23 cellular contexts compared by ENCODE assay signal in the genomic region with DNA sequence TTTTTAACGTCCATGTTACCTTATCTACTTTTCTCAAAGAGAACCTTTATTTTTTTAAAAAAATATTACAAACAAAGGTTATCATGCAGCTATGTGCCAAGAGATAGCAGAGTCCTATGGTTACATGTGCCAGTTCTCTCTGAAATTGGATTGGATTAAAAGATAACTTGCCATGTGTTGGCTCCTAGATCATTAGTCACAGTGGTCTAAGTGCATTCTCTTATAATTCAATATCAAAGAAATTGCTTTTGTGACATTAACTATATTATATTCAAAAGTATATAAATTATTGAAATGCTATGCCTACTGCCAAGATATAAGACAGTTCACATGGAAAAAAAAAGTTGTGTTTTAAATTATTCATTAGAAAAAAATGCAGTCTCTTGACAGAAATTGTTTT.
DNase-seq lines count a peak whose midpoint lies in the region; ATAC-seq, FAIRE-seq and TF ChIP-seq lines count a peak whose summit lies in the region.
"Had no signal": no experiment of that assay in that cellular context is flagged by ENCODE, and none has a peak within 500 bp of the region (broad histone marks: within the 10 kb centered on the region; RNA-seq: fewer than 3 reads in every experiment).

No MANE protein-coding gene starts in this region.

- no peak for TF ChIP-seq CTCF in pancreas (IDR thresholded peaks at IDR 0.05)

- H3K27ac ChIP-seq in GM23248 = no peak overlapping the region
- no peak overlapping the region for H3K27ac ChIP-seq in pancreas

- no peak for FAIRE-seq in pancreas (lab: Jason Lieb, UNC)
- FAIRE-seq: G401.6, GM12891, GM19239, H54, HepG2 had no signal

- H3K36me3 ChIP-seq in GM23248 (ENCODE audit: low read depth) (no peaks in the 10 kb centered on the region), pancreas (no peaks in the 10 kb centered on the region)
- H3K36me3 ChIP-seq: BE2C had no signal

- H3K27ac Mint-ChIP-seq in T-helper 17 cell = no peak overlapping the region
- H3K27ac Mint-ChIP-seq: CD4-positive, CD25-positive, alpha-beta regulatory T cell; CD8-positive, alpha-beta memory T cell; GM23338; IgD-negative memory B cell had no signal

- no peaks in the 10 kb centered on the region for H3K9me3 ChIP-seq in GM23248 (ENCODE audit: low read depth)
- H3K9me3 ChIP-seq in pancreas = no peaks in the 10 kb centered on the region
- no peaks in the 10 kb centered on the region for H3K9me3 ChIP-seq in T-helper 17 cell (ENCODE audit: control insufficient read depth, low read length, poor library complexity, severe bottlenecking)
- H3K9me3 ChIP-seq: BE2C had no signal

- H3K4me3 Mint-ChIP-seq in T-helper 17 cell = no peak overlapping the region
- H3K4me3 Mint-ChIP-seq: CD4-positive, CD25-positive, alpha-beta regulatory T cell; CD8-positive, alpha-beta memory T cell; GM23338; IgD-negative memory B cell had no signal

- H3K27me3 ChIP-seq in GM23248 (replicated peaks; ENCODE audit: insufficient read depth) = no peaks in the 10 kb centered on the region
- H3K27me3 ChIP-seq in pancreas = no peaks in the 10 kb centered on the region
- H3K27me3 ChIP-seq: BE2C had no signal

- no peaks in the 10 kb centered on the region for H4K20me1 ChIP-seq in GM23248 (ENCODE audit: insufficient read depth)

- no peak overlapping the region for H3K4me2 ChIP-seq in GM23248 (ENCODE audit: unreplicated experiment)
- H3K4me2 ChIP-seq: GM23338 had no signal

- ATAC-seq in SK-N-SH treated with all-trans-retinoic acid at 6 μM for 48 hours = peak; percentile 67; the same call in 2 of the 3 replicates
- peak in 3 of 4 donors; percentile 27 to 70 (median 62) for ATAC-seq in pancreas
- no peak for ATAC-seq in HG02884 (IDR thresholded peaks at IDR 0.05; ENCODE audit: unreplicated experiment)
- no peak for ATAC-seq in T-helper 17 cell
- ATAC-seq: GM23338, HepG2 had no signal

- 93% methylated on average over 1 of the region's 1 CpG for WGBS in GM23248 (ENCODE audit: low coverage in 1 of 2, low lambda C conversion rate in 2 of 2, missing lambda C conversion rate in 2 of 2), 2 experiments
- 10 to 11% methylated on average over 1 of the region's 1 CpG for WGBS in pancreas, 2 donors

- H3K4me3 ChIP-seq in GM23248 (no peak overlapping the region), pancreas (no peak overlapping the region)
- H3K4me3 ChIP-seq: GM23338 had no signal

- in situ Hi-C loops in GM23248 (cut with MboI) = no loop called here

- no peaks in the 10 kb centered on the region for H3K4me1 Mint-ChIP-seq in T-helper 17 cell
- H3K4me1 Mint-ChIP-seq: CD4-positive, CD25-positive, alpha-beta regulatory T cell; CD8-positive, alpha-beta memory T cell; GM23338; IgD-negative memory B cell had no signal

- H3F3A ChIP-seq in GM23248 (ENCODE audit: insufficient read depth) = no peaks in the 10 kb centered on the region

- H3K4me1 ChIP-seq in GM23248 (ENCODE audit: insufficient read depth) (no peaks in the 10 kb centered on the region), pancreas (peaks cover 0 to 21% (median 20%) of the 10 kb centered on the region in 3 donors)
- H3K4me1 ChIP-seq: BE2C had no signal

- no peaks in the 10 kb centered on the region for H3K79me2 ChIP-seq in GM23248 (ENCODE audit: insufficient read depth)

- H3K9me2 ChIP-seq in GM23248 (ENCODE audit: insufficient read depth) = no peaks in the 10 kb centered on the region

- H3K36me3 Mint-ChIP-seq in T-helper 17 cell (ENCODE audit: low read depth) = no peaks in the 10 kb centered on the region
- H3K36me3 Mint-ChIP-seq: CD4-positive, CD25-positive, alpha-beta regulatory T cell; CD8-positive, alpha-beta memory T cell; IgD-negative memory B cell had no signal

- DNase-seq in GM23248 (peak; percentile 3), NCI-H82 treated with DMSO at 0.1 percent for 48 hours (lab: John Stamatoyannopoulos, UW; ENCODE audit: unreplicated experiment) (peak; percentile 23), pancreas (no peak), T-helper 17 cell (no peak)
- no peak for DNase-seq in stimulated activated CD4-positive, alpha-beta T cell treated with anti-CD3 and anti-CD28 coated beads, Interleukin-4, amount 100 ng/mL, for 1 hour
- DNase-seq: BE2C; CD4-positive, CD25-positive, alpha-beta regulatory T cell; CD8-positive, alpha-beta memory T cell; COR-L47; DMS 273 treated with DMSO at 0.1 percent for 48 hours; DMS53; DND-41; EL; HCEC 1CT had no signal

- no peaks in the 10 kb centered on the region for H3K27me3 Mint-ChIP-seq in T-helper 17 cell
- H3K27me3 Mint-ChIP-seq: CD4-positive, CD25-positive, alpha-beta regulatory T cell; CD8-positive, alpha-beta memory T cell; IgD-negative memory B cell had no signal

- no peak overlapping the region for H3K9ac ChIP-seq in GM23248

- H2AFZ ChIP-seq in GM23248 = no peak overlapping the region
- H2AFZ ChIP-seq: GM23338 had no signal

- intact Hi-C loops in pancreas (cut with DNase I) = no loop called here

TF ChIP-seq in SK-N-SH treated with all-trans-retinoic acid at 6 μM for 48 hours, 23 proteins besides CTCF, POLR2A, EP300 and RAD21 (continues in another document):
- TF ChIP-seq ZC3H10 (CRISPR knock-in tag; IDR thresholded peaks at IDR 0.05) (peak; percentile 9; the same call in 1 of the 2 replicates), BACH2 (CRISPR knock-in tag; IDR thresholded peaks at IDR 0.05; ENCODE audit: borderline replicate concordance) (no peak), TSHZ2 (CRISPR knock-in tag; IDR thresholded peaks at IDR 0.05) (peak; percentile 91), ARNTL (CRISPR knock-in tag; IDR thresholded peaks at IDR 0.05; ENCODE audit: borderline replicate concordance, low read depth) (no peak; the same call in 1 of the 2 replicates), SNAI2 (CRISPR knock-in tag; IDR thresholded peaks at IDR 0.05) (no peak), ESRRG (CRISPR knock-in tag; IDR thresholded peaks at IDR 0.05) (peak; percentile 85), PPARA (CRISPR knock-in tag; IDR thresholded peaks at IDR 0.05; ENCODE audit: borderline replicate concordance) (no peak), TCF4 (CRISPR knock-in tag; IDR thresholded peaks at IDR 0.05; ENCODE audit: borderline replicate concordance) (peak; percentile 87), ZFP30 (CRISPR knock-in tag; IDR thresholded peaks at IDR 0.05) (no peak), CSRNP3 (CRISPR knock-in tag; IDR thresholded peaks at IDR 0.05) (peak; percentile 82; the same call in 1 of the 2 replicates), ZNF70 (CRISPR knock-in tag; IDR thresholded peaks at IDR 0.05) (no peak), PATZ1 (CRISPR knock-in tag; IDR thresholded peaks at IDR 0.05; ENCODE audit: borderline replicate concordance) (peak; percentile 64; the same call in 1 of the 2 replicates)

Comparison
In these comparisons a context has a peak if more than half of its experiments do, and no peak if none do; other contexts are left out.
1. DNase-seq: peak in GM23248 (single experiment) and NCI-H82 treated with DMSO at 0.1 percent for 48 hours (single experiment); none in pancreas (0 of 6), T-helper 17 cell (0 of 3) and stimulated activated CD4-positive, alpha-beta T cell treated with anti-CD3 and anti-CD28 coated beads, Interleukin-4, amount 100 ng/mL, for 1 hour (single experiment).
2. ATAC-seq: peak in SK-N-SH treated with all-trans-retinoic acid at 6 μM for 48 hours (single experiment) and pancreas (3 of 4); none in HG02884 (single experiment) and T-helper 17 cell (single experiment).